1 cellular context compared by ENCODE assay signal in genomic region chr15:39830166-39830565, GRCh38.
TF ChIP-seq lines count a peak whose summit lies in the region.

No MANE protein-coding gene starts in this region.

TF ChIP-seq in GM23338, 12 proteins besides CTCF, POLR2A, EP300 and RAD21 (continued from another document):
- no peak for TF ChIP-seq ZNF462 (CRISPR knock-in tag; IDR thresholded peaks at IDR 0.05)
- no peak for TF ChIP-seq ETS1 (IDR thresholded peaks at IDR 0.05)
- TF ChIP-seq ZNF114 (CRISPR knock-in tag; IDR thresholded peaks at IDR 0.05) = no peak
